In the genomic region with DNA sequence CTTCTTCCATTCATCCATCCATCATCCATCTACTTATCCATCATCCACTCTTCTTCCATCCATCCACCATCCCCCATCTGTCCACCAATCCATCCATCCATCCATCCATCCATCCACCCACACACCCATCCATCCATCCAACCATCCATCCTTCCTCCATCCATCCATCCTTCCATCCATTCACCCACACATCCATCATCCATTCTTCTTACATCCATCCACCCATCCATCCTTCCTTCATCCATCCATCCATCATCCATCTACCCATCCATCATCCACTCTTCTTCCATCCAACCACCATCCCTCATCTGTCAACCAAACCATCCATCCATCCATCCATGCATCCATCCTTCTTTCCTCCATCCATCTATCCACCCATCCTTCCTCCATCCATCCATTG, we compare ENCODE assay signal across 1 cellular context.
TF ChIP-seq lines count a peak whose summit lies in the region.

No MANE protein-coding gene starts in this region.

TF ChIP-seq in IMR-90, 13 proteins besides CTCF, POLR2A, EP300 and RAD21:
- TF ChIP-seq MAZ (IDR thresholded peaks at IDR 0.05; ENCODE audit: borderline replicate concordance, low read depth, low read length) (no peak), NFE2L2 (IDR thresholded peaks at IDR 0.05; ENCODE audit: low read depth, low read length) (no peak), MAFK (IDR thresholded peaks at IDR 0.05; ENCODE audit: low read depth, low read length) (no peak), USF2 (IDR thresholded peaks at IDR 0.05; ENCODE audit: low read depth, low read length) (no peak), RCOR1 (IDR thresholded peaks at IDR 0.05; ENCODE audit: insufficient replicate concordance, low read length) (no peak), RFX5 (IDR thresholded peaks at IDR 0.05; ENCODE audit: low read depth, low read length) (no peak), SMC3 (IDR thresholded peaks at IDR 0.05; ENCODE audit: low read depth, low read length) (no peak), CEBPB (IDR thresholded peaks at IDR 0.05; ENCODE audit: low read depth, low read length) (no peak), CHD1 (IDR thresholded peaks at IDR 0.05; ENCODE audit: low read depth, low read length) (no peak), BHLHE40 (IDR thresholded peaks at IDR 0.05; ENCODE audit: low read depth, low read length) (no peak), FOS (IDR thresholded peaks at IDR 0.05; ENCODE audit: low read depth, low read length) (no peak), MXI1 (IDR thresholded peaks at IDR 0.05; ENCODE audit: borderline replicate concordance, low read depth, low read length) (no peak)
- TF ChIP-seq, protein P1, sequence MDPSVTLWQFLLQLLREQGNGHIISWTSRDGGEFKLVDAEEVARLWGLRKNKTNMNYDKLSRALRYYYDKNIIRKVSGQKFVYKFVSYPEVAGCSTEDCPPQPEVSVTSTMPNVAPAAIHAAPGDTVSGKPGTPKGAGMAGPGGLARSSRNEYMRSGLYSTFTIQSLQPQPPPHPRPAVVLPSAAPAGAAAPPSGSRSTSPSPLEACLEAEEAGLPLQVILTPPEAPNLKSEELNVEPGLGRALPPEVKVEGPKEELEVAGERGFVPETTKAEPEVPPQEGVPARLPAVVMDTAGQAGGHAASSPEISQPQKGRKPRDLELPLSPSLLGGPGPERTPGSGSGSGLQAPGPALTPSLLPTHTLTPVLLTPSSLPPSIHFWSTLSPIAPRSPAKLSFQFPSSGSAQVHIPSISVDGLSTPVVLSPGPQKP (IDR thresholded peaks at IDR 0.05; ENCODE audit: borderline replicate concordance, low read depth, low read length): no peak
TF ChIP-seq in IMR-90: peak in this region for 0.
